Comparison of ENCODE assay signal across 8 cellular contexts in genomic region chr9:95004452-95005275, GRCh38.
DNase-seq lines count a peak whose midpoint lies in the region; ATAC-seq and TF ChIP-seq lines count a peak whose summit lies in the region.

No MANE protein-coding gene starts in this region.

- peaks cover 7% of the 10 kb centered on the region; the same call in 1 of the 2 replicates for H3K36me3 ChIP-seq in ACC112 (ENCODE audit: insufficient read depth, low read length)

- H3K27ac ChIP-seq in ACC112 (ENCODE audit: low read depth, low read length), result peak overlapping the region; percentile 89

- peak overlapping the region; percentile 94 for H2AFZ ChIP-seq in ACC112 (ENCODE audit: low read length, unreplicated experiment)

- no peaks in the 10 kb centered on the region for H3K27me3 ChIP-seq in ACC112 (ENCODE audit: insufficient read depth, low read length)

- peaks cover 42% of the 10 kb centered on the region for H3K79me2 ChIP-seq in ACC112 (ENCODE audit: control insufficient read depth, insufficient read depth, low read length, unreplicated experiment)

- H3K4me1 ChIP-seq in ACC112 (ENCODE audit: control insufficient read depth, insufficient read depth, low read length, unreplicated experiment), result peaks cover 30% of the 10 kb centered on the region

- no peak for TF ChIP-seq CTCF in cardiac fibroblast (IDR thresholded peaks at IDR 0.05; ENCODE audit: low read depth, low read length)

- H3K4me3 ChIP-seq in ACC112 (ENCODE audit: low read depth, low read length), result peak overlapping the region; percentile 96
- peak overlapping the region; percentile 75 to 80 for H3K4me3 ChIP-seq in cardiac fibroblast (replicated peaks in 1 of 2; ENCODE audit: low read depth in 2 of 2, low read length in 2 of 2)

- ATAC-seq in GM18511 (IDR thresholded peaks at IDR 0.05; ENCODE audit: unreplicated experiment) (peak; percentile 64), HG03442 (IDR thresholded peaks at IDR 0.05; ENCODE audit: unreplicated experiment) (peak; percentile 54), SK-N-SH treated with all-trans-retinoic acid at 6 μM for 48 hours (peak; percentile 44)

- DNase-seq in cardiac fibroblast (ENCODE audit: low read depth in 2 of 2), result peak in 1 of 2 donors; percentile 55
- DNase-seq in kidney glomerular epithelial cell (lab: John Stamatoyannopoulos, UW), result peak; percentile 31
- DNase-seq in stimulated activated CD8-positive, alpha-beta memory T cell treated with anti-CD3 and anti-CD28 coated beads, Interleukin-2, amount 100 ng/mL, for 48 hours (ENCODE audit: low read depth in 2 of 2), result peak; percentile 4 to 16
- no peak for DNase-seq in effector CD8-positive, alpha-beta T cell (lab: John Stamatoyannopoulos, UW)

TF ChIP-seq in SK-N-SH treated with all-trans-retinoic acid at 6 μM for 48 hours, 23 proteins besides CTCF, POLR2A, EP300 and RAD21:
- TF ChIP-seq ZC3H10 (CRISPR knock-in tag; IDR thresholded peaks at IDR 0.05), result no peak
- no peak for TF ChIP-seq ZNF8 (CRISPR knock-in tag; IDR thresholded peaks at IDR 0.05)
- no peak for TF ChIP-seq CREB5 (CRISPR knock-in tag; IDR thresholded peaks at IDR 0.05; ENCODE audit: low read depth)
- TF ChIP-seq PPARA (CRISPR knock-in tag; IDR thresholded peaks at IDR 0.05; ENCODE audit: borderline replicate concordance), result no peak
- TF ChIP-seq OSR1 (CRISPR knock-in tag; IDR thresholded peaks at IDR 0.05), result no peak
- TF ChIP-seq ZNF565 (CRISPR knock-in tag; conservative IDR thresholded peaks at IDR 0.05; ENCODE audit: low read depth), result no peak
- TF ChIP-seq CSRNP3 (CRISPR knock-in tag; IDR thresholded peaks at IDR 0.05), result no peak
- TF ChIP-seq ISL1 (CRISPR knock-in tag; IDR thresholded peaks at IDR 0.05), result no peak
